ENCODE assay signal across 27 cellular contexts in genomic region chr1:209427811-209428210, GRCh38.
DNase-seq lines count a peak whose midpoint lies in the region; ATAC-seq and TF ChIP-seq lines count a peak whose summit lies in the region.
"Had no signal": no experiment of that assay in that cellular context is flagged by ENCODE, and none has a peak within 500 bp of the region (broad histone marks: within the 10 kb centered on the region; RNA-seq: fewer than 3 reads in every experiment).

No MANE protein-coding gene starts in this region.

- H2AK5ac ChIP-seq in trophoblast cell (ENCODE audit: low read length) = peak overlapping the region; percentile 87

- H3K14ac ChIP-seq in trophoblast cell (ENCODE audit: low read length) = peak overlapping the region; percentile 21

- peak; percentile 65 for DNase-seq in H7
- peak; percentile 66 for DNase-seq in mammary epithelial cell
- DNase-seq in trophoblast cell = no peak
- DNase-seq in kidney tubule cell (ENCODE audit: low spot score) = no peak
- no peak for DNase-seq in T-helper 9 cell
- DNase-seq in DMS79 treated with DMSO at 0.1 percent for 48 hours (lab: John Stamatoyannopoulos, UW) = no peak
- DNase-seq: activated CD4-positive, alpha-beta T cell treated with anti-CD3 and anti-CD28 coated beads, Interleukin-2, amount 10 ng/mL, durations not matched to agents 7 days and 5 days; activated CD8-positive, alpha-beta memory T cell treated with anti-CD3 and anti-CD28 coated beads, Interleukin-2, amount 10 ng/mL, durations not matched to agents 7 days and 5 days; activated naive CD4-positive, alpha-beta T cell treated with anti-CD3 and anti-CD28 coated beads, Interleukin-2, amount 10 ng/mL, durations not matched to agents 7 days and 5 days; activated T-cell treated with anti-CD3 and anti-CD28 coated beads, Interleukin-2, amount 50 U/mL, for 72 hours; amniotic stem cell; cortex of kidney; GF-D8; GOT3; left ventricle myocardium superior; NCI-H1048; NCI-H1694 treated with DMSO at 0.1 percent for 48 hours; NCI-H2227 treated with DMSO at 0.1 percent for 48 hours; NCI-H748 treated with DMSO at 0.1 percent for 48 hours; psoas muscle; stimulated activated CD4-positive, alpha-beta T cell treated with anti-CD3 and anti-CD28 coated beads, Interleukin-1b, Interleukin-23, amount 100 ng/mL, for 48 hours; T-helper 2 cell had no signal

- H3K18ac ChIP-seq in trophoblast cell (ENCODE audit: low read length) = peak overlapping the region; percentile 85

- no peaks in the 10 kb centered on the region for H4K20me1 ChIP-seq in mammary epithelial cell (ENCODE audit: insufficient read depth, low read length)

- H3K4me1 ChIP-seq in mammary epithelial cell (ENCODE audit: insufficient read depth, low read length) (peaks cover 37% of the 10 kb centered on the region), iPS-18a (ENCODE audit: control insufficient read depth, low read depth, low read length) (peaks cover 45% of the 10 kb centered on the region), trophoblast cell (ENCODE audit: control insufficient read depth in 1 of 2, insufficient read depth in 2 of 2, low read length in 2 of 2) (peaks cover 22 to 36% of the 10 kb centered on the region in 2 experiments)
- H3K4me1 ChIP-seq: psoas muscle had no signal

- WGBS in mammary epithelial cell (ENCODE audit: low coverage, missing lambda C conversion rate) = 0% methylated on average over 6 of the region's 9 CpGs
- WGBS in trophoblast cell (ENCODE audit: extremely low coverage, insufficient coverage, insufficient read length) = no CpG with 5 or more reads among the region's 9 CpGs

- H2BK120ac ChIP-seq in trophoblast cell (ENCODE audit: insufficient read depth, low read length, poor library complexity) = peak overlapping the region; percentile 88

- BruUV-seq in mammary epithelial cell (replicated peaks; lab: Mats Ljungman, UMichigan) = no TSS peak

- CTCF ChIA-PET in mammary epithelial cell (lab: Charles Lee; ENCODE audit: low non-redundant PET) = interaction anchor here (0.5 to 0.8 kb wide), 3 partner anchors 63 to 1406 kb away, joined by 3 to 7 read pairs (median 5); no protein-coding TSS in a partner anchor

- H3K4me2 ChIP-seq in mammary epithelial cell (ENCODE audit: insufficient read depth, low read depth, low read length) (peak overlapping the region; percentile 87), trophoblast cell (ENCODE audit: low read length) (peak overlapping the region; percentile 26)

- H2BK5ac ChIP-seq in trophoblast cell (ENCODE audit: low read depth, low read length, poor library complexity) = peak overlapping the region; percentile 76

- H3K9me3 ChIP-seq in mammary epithelial cell (replicated peaks; ENCODE audit: insufficient read depth, low read length) (no peaks in the 10 kb centered on the region), iPS-18a (ENCODE audit: control insufficient read depth, low read depth, low read length) (no peaks in the 10 kb centered on the region), trophoblast cell (ENCODE audit: insufficient read depth, low read depth, low read length) (no peaks in the 10 kb centered on the region)
- H3K9me3 ChIP-seq: psoas muscle had no signal

- intact Hi-C loops in mammary epithelial cell (cut with micrococcal nuclease) = loop anchor here (1.0 to 2.0 kb wide), 5 partner anchors 12 to 73 kb away; no protein-coding TSS in a partner anchor

- H3K79me2 ChIP-seq in mammary epithelial cell (ENCODE audit: insufficient read depth, low read length) = peaks cover 46% of the 10 kb centered on the region
- peaks cover 25% of the 10 kb centered on the region for H3K79me2 ChIP-seq in trophoblast cell (ENCODE audit: control insufficient read depth, insufficient read depth, low read length, poor library complexity)

- H4K8ac ChIP-seq in trophoblast cell (ENCODE audit: low read depth, low read length) = peak overlapping the region; percentile 78

- H4K12ac ChIP-seq in trophoblast cell (ENCODE audit: low read depth, low read length) = no peak overlapping the region

- peak overlapping the region; percentile 16 for H3K4me3 ChIP-seq in H7 (ENCODE audit: insufficient read depth, low read depth, low read length)
- H3K4me3 ChIP-seq in mammary epithelial cell (replicated peaks in 1 of 3; ENCODE audit: insufficient read depth in 1 of 3, low read depth in 2 of 3, low read length in 3 of 3) = peak overlapping the region; percentile 52 to 98 (median 94)
- H3K4me3 ChIP-seq in iPS-18a (ENCODE audit: low read length) = peak overlapping the region; percentile 44
- H3K4me3 ChIP-seq in trophoblast cell (ENCODE audit: low read depth, low read length) = no peak overlapping the region
- H3K4me3 ChIP-seq: cardiac muscle cell, psoas muscle had no signal

- H3K9ac ChIP-seq in mammary epithelial cell (ENCODE audit: insufficient read depth, low read length) (peak overlapping the region; percentile 100), iPS-18a (ENCODE audit: low read length) (peak overlapping the region; percentile 33), trophoblast cell (ENCODE audit: low read length) (no peak overlapping the region)

- peaks cover 14% of the 10 kb centered on the region for H3K36me3 ChIP-seq in H7 (replicated peaks; ENCODE audit: control insufficient read depth, insufficient read depth, low read length)
- peaks cover 26% of the 10 kb centered on the region for H3K36me3 ChIP-seq in mammary epithelial cell (ENCODE audit: insufficient read depth, low read length)
- H3K36me3 ChIP-seq in iPS-18a (ENCODE audit: control insufficient read depth, low read depth, low read length) = no peaks in the 10 kb centered on the region
- H3K36me3 ChIP-seq in trophoblast cell (ENCODE audit: control insufficient read depth in 1 of 2, insufficient read depth in 2 of 2, low read length in 2 of 2) = peaks cover 9 to 10% of the 10 kb centered on the region in 2 experiments
- H3K36me3 ChIP-seq: cardiac muscle cell had no signal

- no peak for ATAC-seq in GM21367 (IDR thresholded peaks at IDR 0.05; ENCODE audit: unreplicated experiment)
- ATAC-seq: activated CD8-positive, alpha-beta memory T cell treated with anti-CD3 and anti-CD28 coated beads, Interleukin-2, amount 10 ng/mL, durations not matched to agents 7 days and 5 days; activated T-cell treated with anti-CD3 and anti-CD28 coated beads, Interleukin-2, amount 50 U/mL, for 72 hours; left ventricle myocardium superior; psoas muscle; SK-N-SH treated with all-trans-retinoic acid at 6 μM for 48 hours had no signal

- H3K79me1 ChIP-seq in trophoblast cell (ENCODE audit: low read length) = peaks cover 51% of the 10 kb centered on the region

- peak overlapping the region; percentile 99 for H3K27ac ChIP-seq in mammary epithelial cell (ENCODE audit: insufficient read depth, low read depth, low read length)
- peak overlapping the region; percentile 46 for H3K27ac ChIP-seq in iPS-18a (ENCODE audit: low read length)
- peak overlapping the region; percentile 99 for H3K27ac ChIP-seq in trophoblast cell (ENCODE audit: low read depth, low read length)
- H3K27ac ChIP-seq: cardiac muscle cell, psoas muscle, VCaP had no signal

- no peak overlapping the region for H3K23ac ChIP-seq in trophoblast cell (ENCODE audit: low read length)

- H2BK12ac ChIP-seq in trophoblast cell (ENCODE audit: low read length) = peak overlapping the region; percentile 14

- TF ChIP-seq CTCF in mammary epithelial cell (conservative IDR thresholded peaks at IDR 0.05 in 1 of 2, IDR thresholded peaks at IDR 0.05 in 1 of 2; ENCODE audit: extremely low read depth in 1 of 2, insufficient read depth in 1 of 2, low read depth in 1 of 2, low read length in 2 of 2) = no peak

- peak overlapping the region; percentile 62 for H4K91ac ChIP-seq in trophoblast cell (ENCODE audit: low read depth, low read length)

- no peaks in the 10 kb centered on the region for H3K27me3 ChIP-seq in H7 (ENCODE audit: control insufficient read depth, insufficient read depth, low read length)
- H3K27me3 ChIP-seq in mammary epithelial cell (ENCODE audit: insufficient read depth, low read length) = no peaks in the 10 kb centered on the region
- no peaks in the 10 kb centered on the region for H3K27me3 ChIP-seq in iPS-18a (ENCODE audit: control insufficient read depth, insufficient read depth, low read length)
- H3K27me3 ChIP-seq in trophoblast cell (ENCODE audit: insufficient read depth, low read length) = no peaks in the 10 kb centered on the region
- H3K27me3 ChIP-seq: cardiac muscle cell had no signal

- dilution Hi-C loops in mammary epithelial cell (cut with HindIII; ENCODE audit: low sequenced_read_pairs) = loop anchor here (10.0 kb wide), 1 partner anchor 53 kb away; no protein-coding TSS in a partner anchor

- peak overlapping the region; percentile 30 for H3K4ac ChIP-seq in trophoblast cell (ENCODE audit: low read depth, low read length)

- in situ Hi-C loops in mammary epithelial cell (cut with MboI; ENCODE audit: low sequenced_read_pairs in 2 of 2) = no loop called here

- H2AFZ ChIP-seq in mammary epithelial cell (ENCODE audit: low read depth, low read length) (no peak overlapping the region), trophoblast cell (ENCODE audit: insufficient read depth, low read length, poor library complexity) (no peak overlapping the region)

Comparison
In these comparisons a context has a peak if more than half of its experiments do, and no peak if none do; other contexts are left out.
1. DNase-seq: peak in H7 (single experiment) and mammary epithelial cell (single experiment); none in trophoblast cell (0 of 2), kidney tubule cell (single experiment), T-helper 9 cell (single experiment) and DMS79 treated with DMSO at 0.1 percent for 48 hours (single experiment).
2. H3K27ac ChIP-seq: peak in every context shown above with its lines; median percentile 99 in mammary epithelial cell; 99 in trophoblast cell; 46 in iPS-18a.